9 cellular contexts compared by ENCODE assay signal in the genomic region with DNA sequence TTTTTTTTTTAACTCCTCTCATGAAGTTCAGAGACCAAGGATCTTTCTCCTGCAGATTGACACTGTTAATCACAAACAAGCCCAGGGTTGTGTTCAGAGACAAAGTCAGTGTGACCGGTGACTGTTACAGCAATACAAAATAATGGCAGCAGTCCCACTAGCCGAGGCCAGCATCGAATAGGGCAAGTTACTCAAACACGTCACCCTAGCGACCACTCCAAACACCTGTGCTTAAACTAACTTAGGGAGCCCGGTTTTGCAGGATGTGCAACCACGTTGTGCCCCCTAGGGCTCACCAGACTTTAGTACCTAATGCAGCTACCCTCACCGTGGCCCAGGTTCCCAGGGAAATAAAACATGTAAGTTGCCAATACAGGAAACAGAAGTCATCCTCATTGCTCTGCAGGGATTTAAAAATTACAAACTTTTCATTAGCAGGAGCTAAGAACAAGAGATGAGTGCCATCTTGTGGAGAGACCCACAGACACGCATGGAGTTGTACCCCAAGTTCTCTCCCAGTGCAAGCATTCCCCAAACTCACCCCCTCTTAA. TPM values are rescaled to one million over a fixed set of nuclear protein-coding genes. Genes with fewer than 3 reads are reported as not detected.
DNase-seq lines count a peak whose midpoint lies in the region; ATAC-seq and TF ChIP-seq lines count a peak whose summit lies in the region.
"Had no signal": no experiment of that assay in that cellular context is flagged by ENCODE, and none has a peak within 500 bp of the region (broad histone marks: within the 10 kb centered on the region; RNA-seq: fewer than 3 reads in every experiment).

No MANE protein-coding gene starts in this region.

- peak; percentile 61 for TF ChIP-seq CTCF in Panc1 (IDR thresholded peaks at IDR 0.05)
- TF ChIP-seq CTCF in fibroblast of the aortic adventitia (IDR thresholded peaks at IDR 0.05; ENCODE audit: insufficient read depth, low read length): peak; percentile 48
- peak; percentile 51 for TF ChIP-seq CTCF in psoas muscle (IDR thresholded peaks at IDR 0.05)

- ATAC-seq in Panc1: peak; percentile 28
- ATAC-seq in psoas muscle: peak in 1 of 4 donors; percentile 45
- no peak for ATAC-seq in HG03139 (IDR thresholded peaks at IDR 0.05; ENCODE audit: unreplicated experiment)
- no peak for ATAC-seq in HG03159 (IDR thresholded peaks at IDR 0.05; ENCODE audit: unreplicated experiment)

- H3K9me3 ChIP-seq in Panc1 (ENCODE audit: control insufficient read depth, insufficient read depth, low read depth, low read length) (no peaks in the 10 kb centered on the region), psoas muscle (no peaks in the 10 kb centered on the region)

- BruUV-seq in Panc1 (replicated peaks; lab: Mats Ljungman, UMichigan): no TSS peak

- H3K27ac ChIP-seq in Panc1 (ENCODE audit: low read length): no peak overlapping the region
- H3K27ac ChIP-seq in psoas muscle: no peak overlapping the region

- 19 to 28% (median 22%) methylated on average over 9 of the region's 9 CpGs for WGBS in psoas muscle, 3 donors

- H3K27me3 ChIP-seq in Panc1 (ENCODE audit: control insufficient read depth, insufficient read depth, low read length) (no peaks in the 10 kb centered on the region), psoas muscle (ENCODE audit: insufficient read depth in 3 of 3, low read length in 2 of 3) (no peaks in the 10 kb centered on the region)

- CTCF ChIA-PET in Panc1 (lab: Charles Lee): interaction anchor here (0.8 to 1.2 kb wide), 3 partner anchors 45 to 138 kb away, joined by 3 to 5 read pairs (median 3); no protein-coding TSS in a partner anchor

- POLR2A ChIA-PET in Panc1 (lab: Charles Lee): no interaction called here

- H3K4me3 ChIP-seq in Panc1 (ENCODE audit: low read depth in 2 of 2, low read length in 2 of 2) (no peak overlapping the region), fibroblast of the aortic adventitia (ENCODE audit: low read depth, low read length) (no peak overlapping the region), psoas muscle (no peak overlapping the region)

- H3K4me1 ChIP-seq in Panc1 (ENCODE audit: control insufficient read depth, insufficient read depth, low read length): peaks cover 11% of the 10 kb centered on the region
- peaks cover 50% of the 10 kb centered on the region for H3K4me1 ChIP-seq in psoas muscle

- in situ Hi-C loops in Panc1 (cut with HindIII; ENCODE audit: low pct_unique_long_range_greater_than_20kb, low sequenced_read_pairs): no loop called here

- no peaks in the 10 kb centered on the region for H3K36me3 ChIP-seq in Panc1 (ENCODE audit: control insufficient read depth, insufficient read depth, low read length)
- H3K36me3 ChIP-seq in psoas muscle (ENCODE audit: insufficient read depth in 1 of 2, low read depth in 1 of 2): no peaks in the 10 kb centered on the region

- intact Hi-C loops in Panc1 (cut with micrococcal nuclease; ENCODE audit: unreplicated experiment) (loop anchor here (2.0 kb wide), 1 partner anchor 144 kb away; no protein-coding TSS in a partner anchor), psoas muscle (cut with DNase I) (loop anchor here (2.0 to 5.0 kb wide), 3 partner anchors 40 to 140 kb away; no protein-coding TSS in a partner anchor)

- peak; percentile 42 for DNase-seq in EL
- no peak for DNase-seq in Panc1 (ENCODE audit: low read depth, low spot score)
- DNase-seq in fibroblast of the aortic adventitia (ENCODE audit: low read depth): peak; percentile 66
- DNase-seq in psoas muscle: no peak
- DNase-seq in SIG-M5 (lab: John Stamatoyannopoulos, UW): no peak
- no peak for DNase-seq in DMS53 (lab: John Stamatoyannopoulos, UW)
- DNase-seq: activated B cell treated with CpG ODN at 0.5 μM for 24 hours had no signal

RNA-seq across cellular contexts. Expression of a gene that starts 38.1 kb away (rescaled TPM):
- total RNA-seq in Panc1 (2021; ENCODE audit: unreplicated experiment) (not detected), fibroblast of the aortic adventitia (ENCODE audit: low replicate concordance) (6.0 and 7.4 TPM in 2 replicates), psoas muscle (10 to 100 TPM; 10.8 to 19.6 (median 12.4) TPM)
- polyA plus RNA-seq in Panc1 (2012; ENCODE audit: insufficient read length): not detected
- polyA plus RNA-seq in psoas muscle: 10 to 100 TPM; 10.1 to 16.4 (median 11.4) TPM

Comparison
In these comparisons a context has a peak if more than half of its experiments do, and no peak if none do; other contexts are left out.
1. DNase-seq: peak in EL (single experiment) and fibroblast of the aortic adventitia (single experiment); none in Panc1 (single experiment), psoas muscle (0 of 2), SIG-M5 (single experiment) and DMS53 (single experiment).
2. Peak in every context shown above with its lines, with median percentiles within 50 percentile points of each other: CTCF ChIP-seq.